9 cellular contexts compared by ENCODE assay signal in the genomic region with DNA sequence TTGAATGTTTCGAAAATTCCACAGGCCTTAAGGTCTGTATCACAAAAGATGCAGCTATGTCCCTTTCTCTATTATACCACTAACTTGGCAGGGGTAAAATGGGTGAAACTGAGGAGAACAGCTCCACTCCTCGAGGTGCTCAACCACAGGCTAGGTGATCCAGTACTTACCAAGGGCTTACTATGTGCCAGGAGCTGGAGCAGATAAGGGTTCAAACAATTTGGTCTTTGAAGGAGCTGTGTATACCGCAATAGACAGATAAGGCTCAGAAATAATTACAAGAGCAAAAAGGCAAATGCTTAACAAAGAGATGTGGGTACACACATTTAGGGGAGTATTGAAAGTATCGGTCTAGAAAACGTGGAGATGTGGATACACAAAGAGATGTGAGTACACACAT. TPM values are rescaled to one million over a fixed set of nuclear protein-coding genes. Genes with fewer than 3 reads are reported as not detected.
DNase-seq lines count a peak whose midpoint lies in the region; TF ChIP-seq lines count a peak whose summit lies in the region.
"Had no signal": no experiment of that assay in that cellular context is flagged by ENCODE, and none has a peak within 500 bp of the region (broad histone marks: within the 10 kb centered on the region; RNA-seq: fewer than 3 reads in every experiment).

No MANE protein-coding gene starts in this region.

- H3K4me3 ChIP-seq in LNCaP clone FGC (ENCODE audit: low read depth, low read length) (peak overlapping the region; percentile 83), colonic mucosa (peak overlapping the region; percentile 78), neural cell (ENCODE audit: low read length) (peak overlapping the region; percentile 98)

- H3K4me1 ChIP-seq in colonic mucosa, result no peaks in the 10 kb centered on the region

- TF ChIP-seq CTCF in CD14-positive monocyte (IDR thresholded peaks at IDR 0.05) (no peak), LNCaP clone FGC (IDR thresholded peaks at IDR 0.05; ENCODE audit: control insufficient read depth, extremely low read depth, insufficient read depth) (no peak), colonic mucosa (IDR thresholded peaks at IDR 0.05) (no peak), neural cell (IDR thresholded peaks at IDR 0.05; ENCODE audit: poor library complexity, severe bottlenecking) (no peak)

- intact Hi-C loops in CD14-positive monocyte (cut with micrococcal nuclease), result loop anchor here (2.0 to 5.0 kb wide), 3 partner anchors 61 to 99 kb away; no protein-coding TSS in a partner anchor
- intact Hi-C loops in colonic mucosa (cut with DNase I), result no loop called here

- peaks cover 11 to 22% of the 10 kb centered on the region in 2 donors for H3K36me3 Mint-ChIP-seq in CD14-positive monocyte

- H3K27me3 ChIP-seq in colonic mucosa, result no peaks in the 10 kb centered on the region
- H3K27me3 ChIP-seq in neural cell (ENCODE audit: insufficient read depth, low read depth, low read length), result no peaks in the 10 kb centered on the region

- H3K9me3 ChIP-seq in colonic mucosa (no peaks in the 10 kb centered on the region), neural cell (ENCODE audit: low read length) (no peaks in the 10 kb centered on the region)

- peak overlapping the region; percentile 99 for H3K4me2 ChIP-seq in neural cell (ENCODE audit: low read length)

- H3K27ac ChIP-seq in colonic mucosa, result no peak overlapping the region
- peak overlapping the region; percentile 61 for H3K27ac ChIP-seq in neural cell (ENCODE audit: low read length)

- peak overlapping the region; percentile 92 to 94 for H3K4me3 Mint-ChIP-seq in CD14-positive monocyte

- H3K36me3 ChIP-seq in colonic mucosa, result no peaks in the 10 kb centered on the region
- no peaks in the 10 kb centered on the region for H3K36me3 ChIP-seq in neural cell (ENCODE audit: insufficient read depth, low read length)

- peak overlapping the region; percentile 16 to 84 for H3K9ac ChIP-seq in colonic mucosa (ENCODE audit: low read depth in 2 of 2, low read length in 2 of 2)
- peak overlapping the region; percentile 83 for H3K9ac ChIP-seq in neural cell (ENCODE audit: low read length)

- no peaks in the 10 kb centered on the region for H3K9me2 ChIP-seq in neural cell (ENCODE audit: insufficient read depth, low read length)

- H3F3A ChIP-seq in neural cell (ENCODE audit: insufficient read depth, low read length, poor library complexity, severe bottlenecking), result no peaks in the 10 kb centered on the region

- peak overlapping the region in 4 of 7 donors; percentile 2 to 92 (median 54) for H3K27ac Mint-ChIP-seq in CD14-positive monocyte

- no peak for DNase-seq in CD14-positive monocyte (ENCODE audit: low spot score)
- DNase-seq in LNCaP clone FGC (ENCODE audit: low read depth), result no peak
- no peak for DNase-seq in colonic mucosa
- no peak for DNase-seq in iPS-NIHi11 (ENCODE audit: low spot score)
- DNase-seq in NCI-H2196 treated with DMSO at 0.1 percent for 48 hours (lab: John Stamatoyannopoulos, UW; ENCODE audit: unreplicated experiment), result no peak
- DNase-seq in NCI-H526 treated with DMSO at 0.1 percent for 48 hours (lab: John Stamatoyannopoulos, UW), result no peak
- DNase-seq in COLO829 (ENCODE audit: low spot score), result no peak
- DNase-seq: NCI-H1436 treated with DMSO at 0.1 percent for 48 hours had no signal

- peaks cover 35% of the 10 kb centered on the region for H3K4me1 Mint-ChIP-seq in CD14-positive monocyte

- H3K27me3 Mint-ChIP-seq in CD14-positive monocyte (ENCODE audit: low read depth in 3 of 3), result no peaks in the 10 kb centered on the region

- no peak overlapping the region for H2AFZ ChIP-seq in neural cell (ENCODE audit: low read depth, low read length)

- peaks cover 0 to 2% (median 0%) of the 10 kb centered on the region in 7 donors for H3K9me3 Mint-ChIP-seq in CD14-positive monocyte

- H3K79me2 ChIP-seq in neural cell (replicated peaks; ENCODE audit: insufficient read depth, low read length), result peaks cover 55% of the 10 kb centered on the region

- TF ChIP-seq EP300 in neural cell (conservative IDR thresholded peaks at IDR 0.05; ENCODE audit: poor library complexity, severe bottlenecking), result no peak

- TF ChIP-seq RAD21 in neural cell (conservative IDR thresholded peaks at IDR 0.05), result no peak

- H4K20me1 ChIP-seq in neural cell (ENCODE audit: insufficient read depth), result peaks cover 20% of the 10 kb centered on the region

TF ChIP-seq in neural cell, 6 proteins besides CTCF, POLR2A, EP300 and RAD21:
- TF ChIP-seq TAF1 (IDR thresholded peaks at IDR 0.05; ENCODE audit: low read depth), result no peak
- no peak for TF ChIP-seq MXI1 (conservative IDR thresholded peaks at IDR 0.05; ENCODE audit: poor library complexity, severe bottlenecking)
- TF ChIP-seq SMC3 (conservative IDR thresholded peaks at IDR 0.05; ENCODE audit: poor library complexity), result no peak
- no peak for TF ChIP-seq POLR2AphosphoS5 (IDR thresholded peaks at IDR 0.05)
- TF ChIP-seq REST (IDR thresholded peaks at IDR 0.05; ENCODE audit: borderline replicate concordance), result no peak
- TF ChIP-seq EZH2 (IDR thresholded peaks at IDR 0.05; ENCODE audit: borderline replicate concordance, insufficient read depth, low read length, poor library complexity, severe bottlenecking), result no peak

RNA-seq across cellular contexts. Expression of gene XPO6, which starts 1.5 kb away (rescaled TPM):
- polyA plus RNA-seq in CD14-positive monocyte (10 to 100 TPM; 35.7 to 38.3 TPM), neural cell (104 and 127 TPM in 2 replicates)
- total RNA-seq in colonic mucosa, result 100 to 1,000 TPM in 1 of 2 donors, 10 to 100 TPM in 1; 77.0 to 144 TPM
- polyA minus RNA-seq in neural cell, result 186 and 196 TPM in 2 replicates
